11 cellular contexts compared by ENCODE assay signal in the genomic region with DNA sequence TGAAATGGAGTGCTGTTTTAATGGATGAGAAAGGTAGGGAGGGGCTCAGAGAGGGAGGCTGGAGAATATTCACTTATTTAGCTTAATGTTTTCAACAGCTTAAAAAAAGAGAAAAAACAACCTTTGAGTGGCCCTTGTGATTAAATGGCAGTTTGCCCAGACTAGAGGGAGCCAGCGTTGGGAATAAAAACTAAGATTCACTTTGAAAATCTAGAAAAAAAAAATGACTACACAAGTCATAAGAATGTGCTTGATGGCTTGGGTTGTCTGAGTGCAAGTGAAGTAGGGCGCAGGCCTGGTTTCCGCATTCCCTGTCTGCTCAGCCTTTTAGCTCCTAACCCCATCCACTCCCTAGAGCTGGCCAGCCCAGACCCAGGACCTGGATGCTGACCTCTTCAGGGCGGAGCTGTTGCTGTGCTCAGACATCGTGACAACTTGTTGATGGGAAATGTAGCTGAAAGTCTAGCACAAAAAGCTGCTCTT. TPM values are rescaled to one million over a fixed set of nuclear protein-coding genes. Genes with fewer than 3 reads are reported as not detected.
DNase-seq lines count a peak whose midpoint lies in the region; ATAC-seq and TF ChIP-seq lines count a peak whose summit lies in the region.
"Had no signal": no experiment of that assay in that cellular context is flagged by ENCODE, and none has a peak within 500 bp of the region (broad histone marks: within the 10 kb centered on the region; RNA-seq: fewer than 3 reads in every experiment).

No MANE protein-coding gene starts in this region.

- in situ Hi-C loops in ACHN (cut with HindIII; ENCODE audit: low pct_ligation_motif_present, low pct_unique_long_range_greater_than_20kb, low sequenced_read_pairs): no loop called here

- no peak for TF ChIP-seq POLR2A in adrenal gland (IDR thresholded peaks at IDR 0.05)
- TF ChIP-seq POLR2A in gastroesophageal sphincter (IDR thresholded peaks at IDR 0.05): no peak

- no peak overlapping the region for H3K4me2 ChIP-seq in osteoblast (ENCODE audit: insufficient read depth, low read length)

- H3K4me3 ChIP-seq in adrenal gland: peak overlapping the region in 1 of 4 donors; percentile 1
- H3K4me3 ChIP-seq in gastroesophageal sphincter: no peak overlapping the region
- no peak overlapping the region for H3K4me3 ChIP-seq in osteoblast (ENCODE audit: insufficient read depth, low read length)

- H3K4me1 ChIP-seq in adrenal gland (replicated peaks in 1 of 2) (peaks cover 21 to 40% of the 10 kb centered on the region in 2 donors), gastroesophageal sphincter (peaks cover 13 to 66% (median 23%) of the 10 kb centered on the region in 3 donors), osteoblast (ENCODE audit: insufficient read depth, low read length) (peaks cover 45% of the 10 kb centered on the region)

- H3K9me3 ChIP-seq in adrenal gland (replicated peaks in 1 of 3) (no peaks in the 10 kb centered on the region), gastroesophageal sphincter (no peaks in the 10 kb centered on the region), osteoblast (ENCODE audit: low read depth, low read length) (no peaks in the 10 kb centered on the region)

- DNase-seq in ACHN: peak; percentile 83
- peak; percentile 40 to 86 (median 68) for DNase-seq in adrenal gland
- peak; percentile 72 for DNase-seq in osteoblast (ENCODE audit: insufficient read length, low spot score, missing footprints)
- no peak for DNase-seq in activated T-cell treated with anti-CD3 and anti-CD28 coated beads, Interleukin-2, amount 50 U/mL, for 24 hours
- no peak for DNase-seq in activated CD4-positive, alpha-beta memory T cell treated with anti-CD3 and anti-CD28 coated beads for 36 hours
- DNase-seq: central memory CD4-positive, alpha-beta T cell; MV-4-11; stimulated activated CD4-positive, alpha-beta T cell treated with anti-CD3 and anti-CD28 coated beads, Interleukin-4, amount 100 ng/mL, for 4 hours had no signal

- H3K27me3 ChIP-seq in adrenal gland: no peaks in the 10 kb centered on the region
- no peaks in the 10 kb centered on the region for H3K27me3 ChIP-seq in gastroesophageal sphincter
- no peaks in the 10 kb centered on the region for H3K27me3 ChIP-seq in osteoblast (ENCODE audit: insufficient read depth, low read length)

- no peaks in the 10 kb centered on the region for H3K36me3 Mint-ChIP-seq in activated T-cell treated with anti-CD3 and anti-CD28 coated beads, Interleukin-2, amount 50 U/mL, for 24 hours (ENCODE audit: low read depth)
- no peaks in the 10 kb centered on the region for H3K36me3 Mint-ChIP-seq in activated CD4-positive, alpha-beta memory T cell treated with anti-CD3 and anti-CD28 coated beads for 36 hours

- H3K27ac Mint-ChIP-seq in activated T-cell treated with anti-CD3 and anti-CD28 coated beads, Interleukin-2, amount 50 U/mL, for 24 hours: no peak overlapping the region
- H3K27ac Mint-ChIP-seq in activated CD4-positive, alpha-beta memory T cell treated with anti-CD3 and anti-CD28 coated beads for 36 hours: no peak overlapping the region

- H3K4me3 Mint-ChIP-seq in activated T-cell treated with anti-CD3 and anti-CD28 coated beads, Interleukin-2, amount 50 U/mL, for 24 hours: no peak overlapping the region
- no peak overlapping the region for H3K4me3 Mint-ChIP-seq in activated CD4-positive, alpha-beta memory T cell treated with anti-CD3 and anti-CD28 coated beads for 36 hours

- no peak for TF ChIP-seq CTCF in adrenal gland (IDR thresholded peaks at IDR 0.05)
- no peak for TF ChIP-seq CTCF in gastroesophageal sphincter (IDR thresholded peaks at IDR 0.05)
- no peak for TF ChIP-seq CTCF in osteoblast (IDR thresholded peaks at IDR 0.05; ENCODE audit: extremely low read depth, low read depth, low read length)

- CTCF ChIA-PET in activated CD4-positive, alpha-beta memory T cell treated with anti-CD3 and anti-CD28 coated beads for 36 hours (lab: Charles Lee): no interaction called here

- no peaks in the 10 kb centered on the region for H3K9me3 Mint-ChIP-seq in activated T-cell treated with anti-CD3 and anti-CD28 coated beads, Interleukin-2, amount 50 U/mL, for 24 hours
- H3K9me3 Mint-ChIP-seq in activated CD4-positive, alpha-beta memory T cell treated with anti-CD3 and anti-CD28 coated beads for 36 hours: no peaks in the 10 kb centered on the region

- POLR2A ChIA-PET in activated CD4-positive, alpha-beta memory T cell treated with anti-CD3 and anti-CD28 coated beads for 36 hours (lab: Charles Lee): no interaction called here

- H3K36me3 ChIP-seq in adrenal gland (replicated peaks in 1 of 2) (peaks cover 0 to under 1% of the 10 kb centered on the region in 2 donors), gastroesophageal sphincter (peaks cover 0 to 12% of the 10 kb centered on the region in 2 donors), osteoblast (ENCODE audit: insufficient read depth, low read length) (peaks cover 10% of the 10 kb centered on the region)

- ATAC-seq in gastroesophageal sphincter: peak; percentile 79
- ATAC-seq in GM18909 (IDR thresholded peaks at IDR 0.05; ENCODE audit: poor library complexity, unreplicated experiment): no peak
- no peak for ATAC-seq in HG02970 (IDR thresholded peaks at IDR 0.05; ENCODE audit: low FRiP score, unreplicated experiment)

- no peak overlapping the region for H2AFZ ChIP-seq in osteoblast (ENCODE audit: low read length)

- H4K20me1 ChIP-seq in osteoblast (ENCODE audit: insufficient read depth, low read length): no peaks in the 10 kb centered on the region

- 35 to 49% (median 45%) methylated on average over 5 of the region's 5 CpGs for WGBS in adrenal gland, 4 donors
- WGBS in gastroesophageal sphincter (ENCODE audit: low coverage in 1 of 2), 2 donors: 20 to 23% methylated on average over 2 to 4 of the region's 5 CpGs

- H3K27ac ChIP-seq in adrenal gland (peak overlapping the region in 4 of 5 donors; percentile 22 to 69 (median 51)), gastroesophageal sphincter (peak overlapping the region in 3 of 4 donors; percentile 47 to 66 (median 61)), osteoblast (ENCODE audit: low read depth, low read length) (peak overlapping the region; percentile 40)

- intact Hi-C loops in adrenal gland (cut with DNase I): no loop called here
- intact Hi-C loops in activated CD4-positive, alpha-beta memory T cell treated with anti-CD3 and anti-CD28 coated beads for 36 hours (cut with micrococcal nuclease): no loop called here

- peaks cover 16% of the 10 kb centered on the region for H3K4me1 Mint-ChIP-seq in activated T-cell treated with anti-CD3 and anti-CD28 coated beads, Interleukin-2, amount 50 U/mL, for 24 hours (ENCODE audit: low read depth)
- H3K4me1 Mint-ChIP-seq in activated CD4-positive, alpha-beta memory T cell treated with anti-CD3 and anti-CD28 coated beads for 36 hours (ENCODE audit: low read depth): peaks cover 19% of the 10 kb centered on the region

- no peaks in the 10 kb centered on the region for H3K27me3 Mint-ChIP-seq in activated T-cell treated with anti-CD3 and anti-CD28 coated beads, Interleukin-2, amount 50 U/mL, for 24 hours
- H3K27me3 Mint-ChIP-seq in activated CD4-positive, alpha-beta memory T cell treated with anti-CD3 and anti-CD28 coated beads for 36 hours: peaks cover 2% of the 10 kb centered on the region

- TF ChIP-seq EP300 in gastroesophageal sphincter (IDR thresholded peaks at IDR 0.05): no peak

- peaks cover 79% of the 10 kb centered on the region for H3K79me2 ChIP-seq in osteoblast (ENCODE audit: insufficient read depth, low read length)

RNA-seq across cellular contexts. Expression of a gene that starts 28.9 kb away (rescaled TPM):
- total RNA-seq in adrenal gland: 100 to 1,000 TPM in 6 of 8 donors, 10 to 100 TPM in 2; 79.6 to 194 (median 125) TPM
- 10 to 100 TPM in 2 of 3 donors, 1 to 10 TPM in 1; 7.6 to 23.0 (median 19.5) TPM for polyA plus RNA-seq in adrenal gland
- 100 to 1,000 TPM in 3 of 4 donors, 10 to 100 TPM in 1; 95.9 to 251 (median 139) TPM for total RNA-seq in gastroesophageal sphincter
- 235 and 242 TPM in 2 replicates for total RNA-seq in osteoblast
- 10 to 100 TPM; 37.8 to 38.1 TPM for total RNA-seq in activated CD4-positive, alpha-beta memory T cell treated with anti-CD3 and anti-CD28 coated beads for 36 hours

Comparison
In these comparisons a context has a peak if more than half of its experiments do, and no peak if none do; other contexts are left out.
1. DNase-seq: peak in ACHN (single experiment), adrenal gland (7 of 7) and osteoblast (single experiment); none in activated T-cell treated with anti-CD3 and anti-CD28 coated beads, Interleukin-2, amount 50 U/mL, for 24 hours (single experiment) and activated CD4-positive, alpha-beta memory T cell treated with anti-CD3 and anti-CD28 coated beads for 36 hours (single experiment).
2. Peak in every context shown above with its lines, with median percentiles within 50 percentile points of each other: H3K27ac ChIP-seq.